ENCODE assay signal across 9 cellular contexts in genomic region chr7:4724648-4725013, GRCh38. TPM values are rescaled to one million over a fixed set of nuclear protein-coding genes. Genes with fewer than 3 reads are reported as not detected.
DNase-seq lines count a peak whose midpoint lies in the region; ATAC-seq and TF ChIP-seq lines count a peak whose summit lies in the region.
"Had no signal": no experiment of that assay in that cellular context is flagged by ENCODE, and none has a peak within 500 bp of the region (broad histone marks: within the 10 kb centered on the region; RNA-seq: fewer than 3 reads in every experiment).

No MANE protein-coding gene starts in this region.

- H3K36me3 Mint-ChIP-seq in CD8-positive, alpha-beta memory T cell: peaks cover 0 to 64% (median 5%) of the 10 kb centered on the region in 3 donors

- no peaks in the 10 kb centered on the region for H3K27me3 ChIP-seq in CD8-positive, alpha-beta memory T cell (ENCODE audit: insufficient read depth, low read length, poor library complexity, severe bottlenecking)
- H3K27me3 ChIP-seq in PC-9 (ENCODE audit: insufficient read depth, low read depth) (no peaks in the 10 kb centered on the region), neuron (ENCODE audit: insufficient read depth, low read length) (no peaks in the 10 kb centered on the region)

- H3K27me3 Mint-ChIP-seq in CD8-positive, alpha-beta memory T cell: peaks cover 0 to 2% of the 10 kb centered on the region in 2 donors

- POLR2A ChIA-PET in CD8-positive, alpha-beta memory T cell (lab: Charles Lee): interaction anchor here (0.8 to 0.9 kb wide), 2 partner anchors 51 to 83 kb away, joined by 3 to 6 read pairs; partner anchors contain the start of gene AP5Z1
- POLR2A ChIA-PET in PC-9 (lab: Charles Lee; ENCODE audit: unreplicated experiment): no interaction called here

- peaks cover 10% of the 10 kb centered on the region; the same call in 1 of the 2 replicates for H3F3A ChIP-seq in PC-9 (ENCODE audit: insufficient read depth, low read depth)

- no peak for DNase-seq in CD8-positive, alpha-beta memory T cell
- DNase-seq in PC-9 (peak in 1 of 2 experiments; percentile 49), NCI-H1417 treated with DMSO at 0.1 percent for 48 hours (lab: John Stamatoyannopoulos, UW) (no peak), middle frontal gyrus (ENCODE audit: extremely low spot score, low spot score) (no peak), NOMO-1 treated with dmso at 0.1 percent for 144 hours (lab: John Stamatoyannopoulos, UW; ENCODE audit: unreplicated experiment) (no peak)

- peaks cover 12% of the 10 kb centered on the region for H3K4me1 ChIP-seq in CD8-positive, alpha-beta memory T cell (ENCODE audit: insufficient read depth, low read length)
- 0 out of 2 replicates have a peak, but pooled peaks cover 5% of the 10 kb centered on the region for H3K4me1 ChIP-seq in PC-9 (replicated peaks; ENCODE audit: insufficient read depth)
- peaks cover 20% of the 10 kb centered on the region for H3K4me1 ChIP-seq in neuron (ENCODE audit: insufficient read depth, low read length)

- no peaks in the 10 kb centered on the region for H3K9me2 ChIP-seq in PC-9 (ENCODE audit: insufficient read depth)

- peak overlapping the region; percentile 64 for H3K4me3 ChIP-seq in CD8-positive, alpha-beta memory T cell (ENCODE audit: low read length)
- H3K4me3 ChIP-seq in PC-9 (peak overlapping the region; percentile 42; the same call in 1 of the 2 replicates), neuron (ENCODE audit: low read length) (peak overlapping the region; percentile 38)
- H3K4me3 ChIP-seq: SK-N-MC had no signal

- no peak for TF ChIP-seq CTCF in PC-9 (conservative IDR thresholded peaks at IDR 0.05)

- peak overlapping the region; percentile 32 to 96 (median 88) for H3K27ac Mint-ChIP-seq in CD8-positive, alpha-beta memory T cell

- no peaks in the 10 kb centered on the region for H3K36me3 ChIP-seq in CD8-positive, alpha-beta memory T cell (ENCODE audit: insufficient read depth, low read length)
- H3K36me3 ChIP-seq in PC-9 (ENCODE audit: low read depth) (no peaks in the 10 kb centered on the region), neuron (ENCODE audit: insufficient read depth, low read length) (peaks cover 17% of the 10 kb centered on the region)

- ATAC-seq in GM21515 (IDR thresholded peaks at IDR 0.05; ENCODE audit: unreplicated experiment): peak; percentile 24
- peak; percentile 20 for ATAC-seq in esophagus mucosa

- H4K20me1 ChIP-seq in PC-9 (ENCODE audit: insufficient read depth): peaks cover 99% of the 10 kb centered on the region

- no peaks in the 10 kb centered on the region for H3K9me3 Mint-ChIP-seq in CD8-positive, alpha-beta memory T cell

- peak overlapping the region; percentile 53 for H3K4me2 ChIP-seq in PC-9

- H3K79me2 ChIP-seq in PC-9 (ENCODE audit: low read depth): peaks cover 97% of the 10 kb centered on the region

- H2AFZ ChIP-seq in PC-9: no peak overlapping the region
- no peak overlapping the region for H2AFZ ChIP-seq in neuron (ENCODE audit: low read depth, low read length)

- no peaks in the 10 kb centered on the region for H3K9me3 ChIP-seq in CD8-positive, alpha-beta memory T cell (ENCODE audit: low read length)
- H3K9me3 ChIP-seq in PC-9 (ENCODE audit: insufficient read depth, low read depth): no peaks in the 10 kb centered on the region
- H3K9me3 ChIP-seq in neuron (ENCODE audit: low read length): no peaks in the 10 kb centered on the region

- intact Hi-C loops in PC-9 (cut with micrococcal nuclease; ENCODE audit: unreplicated experiment): loop anchor here (1.0 kb wide), 3 partner anchors 20 to 82 kb away; no protein-coding TSS in a partner anchor

- no TSS peak for BruUV-seq in PC-9 (replicated peaks; lab: Mats Ljungman, UMichigan)

- peak overlapping the region; percentile 83 to 93 (median 87) for H3K4me3 Mint-ChIP-seq in CD8-positive, alpha-beta memory T cell

- H3K27ac ChIP-seq in CD8-positive, alpha-beta memory T cell (ENCODE audit: low read depth, low read length): no peak overlapping the region
- peak overlapping the region; percentile 50 for H3K27ac ChIP-seq in PC-9
- H3K27ac ChIP-seq: SK-N-MC had no signal

- CTCF ChIA-PET in CD8-positive, alpha-beta memory T cell (lab: Charles Lee): interaction anchor here (0.9 to 2.0 kb wide), 4 partner anchors 30 to 113 kb away, joined by 3 to 8 read pairs (median 4); no protein-coding TSS in a partner anchor
- CTCF ChIA-PET in PC-9 (lab: Charles Lee): interaction anchor here (0.6 kb wide), 1 partner anchor 45 kb away, joined by 3 read pairs; no protein-coding TSS in a partner anchor

- peaks cover 31 to 66% (median 56%) of the 10 kb centered on the region in 3 donors for H3K4me1 Mint-ChIP-seq in CD8-positive, alpha-beta memory T cell

RNA-seq across cellular contexts. Expression of gene FOXK1, which starts 42.5 kb away (rescaled TPM):
- total RNA-seq in CD8-positive, alpha-beta memory T cell: 10 to 100 TPM; 35.6 to 38.4 TPM
- polyA plus RNA-seq in CD8-positive, alpha-beta memory T cell: 4.5 TPM
- total RNA-seq in PC-9 (2021): 68.1 and 77.3 TPM in 2 replicates
- total RNA-seq in esophagus mucosa: 21.7 TPM

RNA-seq across cellular contexts. Expression of gene AP5Z1, which starts 50.8 kb away (rescaled TPM):
- total RNA-seq in CD8-positive, alpha-beta memory T cell: 10 to 100 TPM; 47.8 to 49.8 TPM
- polyA plus RNA-seq in CD8-positive, alpha-beta memory T cell: 38.9 TPM
- 40.6 and 44.0 TPM in 2 replicates for total RNA-seq in PC-9 (2021)
- total RNA-seq in esophagus mucosa: 18.0 TPM
